ENCODE assay signal across 1 cellular context in genomic region chr1:2389644-2390043, GRCh38.
TF ChIP-seq lines count a peak whose summit lies in the region.

No MANE protein-coding gene starts in this region.

TF ChIP-seq in H1, 55 proteins besides CTCF, POLR2A, EP300 and RAD21:
- TF ChIP-seq RXRA (IDR thresholded peaks at IDR 0.05; ENCODE audit: insufficient read depth, low read depth, low read length) (no peak), SP1 (IDR thresholded peaks at IDR 0.05; ENCODE audit: low read depth, low read length) (no peak), ASH2L (IDR thresholded peaks at IDR 0.05; ENCODE audit: low read length) (no peak), TBP (IDR thresholded peaks at IDR 0.05; ENCODE audit: low read depth, low read length) (no peak), CBX8 (IDR thresholded peaks at IDR 0.05; ENCODE audit: borderline replicate concordance, low read depth, low read length) (no peak), KDM4A (IDR thresholded peaks at IDR 0.05; ENCODE audit: low read depth, low read length, severe bottlenecking) (no peak), SP2 (IDR thresholded peaks at IDR 0.05; ENCODE audit: low read length) (no peak), JUN (IDR thresholded peaks at IDR 0.05; ENCODE audit: low read depth, low read length) (no peak), USF2 (IDR thresholded peaks at IDR 0.05; ENCODE audit: low read length) (no peak), RNF2 (IDR thresholded peaks at IDR 0.05; ENCODE audit: borderline replicate concordance, low read depth, low read length, missing control alignments, poor library complexity, severe bottlenecking) (no peak), NANOG (IDR thresholded peaks at IDR 0.05; ENCODE audit: insufficient read depth, low read depth, low read length, poor library complexity, severe bottlenecking) (no peak), CBX5 (IDR thresholded peaks at IDR 0.05; ENCODE audit: low read depth, low read length) (no peak), BCL11A (IDR thresholded peaks at IDR 0.05; ENCODE audit: low read depth in 2 of 2, low read length in 2 of 2) (no peak), CEBPB (IDR thresholded peaks at IDR 0.05; ENCODE audit: low read depth, low read length) (no peak), TEAD4 (IDR thresholded peaks at IDR 0.05; ENCODE audit: low read depth, low read length) (no peak), EZH2 (IDR thresholded peaks at IDR 0.05; ENCODE audit: low read depth, low read length, severe bottlenecking) (no peak), SIX5 (IDR thresholded peaks at IDR 0.05; ENCODE audit: low read depth, low read length) (no peak), NRF1 (IDR thresholded peaks at IDR 0.05; ENCODE audit: low read depth, low read length) (no peak)
